ENCODE assay signal across 8 cellular contexts in genomic region chr4:83034630-83035494, GRCh38. TPM values are rescaled to one million over a fixed set of nuclear protein-coding genes. Genes with fewer than 3 reads are reported as not detected.
DNase-seq lines count a peak whose midpoint lies in the region; ATAC-seq and TF ChIP-seq lines count a peak whose summit lies in the region.

Gene COPS4 (plus strand): TSS chr4:83035183. CDS start chr4:83035225, 42 bp downstream.

- H2AFZ ChIP-seq in GM23338, result peak within 1 kb of the TSS; percentile 97

- peak; percentile 96 for DNase-seq in Daoy (ENCODE audit: low read depth)
- peak; percentile 99 for DNase-seq in GM23338 (ENCODE audit: low spot score)
- peak; percentile 100 for DNase-seq in LHCN-M2 (ENCODE audit: low read depth)
- DNase-seq in RPMI7951 (ENCODE audit: low read depth), result peak; percentile 100
- peak; percentile 95 for DNase-seq in activated T-helper 1 cell treated with anti-CD3 and anti-CD28 coated beads, Interleukin-12 subunit alpha, Interleukin-12 subunit beta, Interleukin-2, Interleukin-4 antibody, amounts not matched to agents 30 ng/mL and 10 ng/mL and 1 ng/mL, durations not matched to agents 14 hours and 24 hours and 36 hours (ENCODE audit: low spot score)
- DNase-seq in esophagus squamous epithelium (lab: John Stamatoyannopoulos, UW), result peak; percentile 89
- peak; percentile 100 for DNase-seq in myocyte (ENCODE audit: low read depth)
- peak; percentile 87 to 96 for DNase-seq in stimulated activated CD8-positive, alpha-beta memory T cell treated with anti-CD3 and anti-CD28 coated beads, Interleukin-7, amount 100 ng/mL, for 48 hours (ENCODE audit: extremely low read depth in 1 of 2, low read depth in 1 of 2)

- H3K27me3 ChIP-seq in GM23338 (ENCODE audit: insufficient read depth), result no peaks in the 10 kb centered on the region
- no peaks in the 10 kb centered on the region for H3K27me3 ChIP-seq in esophagus squamous epithelium

- H3K4me1 Mint-ChIP-seq in GM23338, result no peaks in the 10 kb centered on the region; the same call in 2 of the 3 replicates
- H3K4me1 Mint-ChIP-seq in activated T-helper 1 cell treated with anti-CD3 and anti-CD28 coated beads, Interleukin-12 subunit alpha, Interleukin-12 subunit beta, Interleukin-2, Interleukin-4 antibody, amounts not matched to agents 30 ng/mL and 10 ng/mL and 1 ng/mL, durations not matched to agents 14 hours and 24 hours and 36 hours (ENCODE audit: low read depth), result peaks cover 20% of the 10 kb centered on the region

- H3K36me3 ChIP-seq in GM23338 (ENCODE audit: insufficient read depth), result no peaks in the 10 kb centered on the region
- H3K36me3 ChIP-seq in esophagus squamous epithelium, result no peaks in the 10 kb centered on the region

- H3K27me3 Mint-ChIP-seq in GM23338 (ENCODE audit: insufficient read depth, low read depth, poor library complexity), result peaks cover 11% of the 10 kb centered on the region
- peaks cover 6% of the 10 kb centered on the region for H3K27me3 Mint-ChIP-seq in activated T-helper 1 cell treated with anti-CD3 and anti-CD28 coated beads, Interleukin-12 subunit alpha, Interleukin-12 subunit beta, Interleukin-2, Interleukin-4 antibody, amounts not matched to agents 30 ng/mL and 10 ng/mL and 1 ng/mL, durations not matched to agents 14 hours and 24 hours and 36 hours (ENCODE audit: insufficient read depth)

- H3K27ac ChIP-seq in GM23338 (ENCODE audit: low read depth) (peak within 1 kb of the TSS; percentile 96), esophagus squamous epithelium (peak within 1 kb of the TSS; percentile 87 to 93 (median 90))

- no peaks in the 10 kb centered on the region for H3K9me3 ChIP-seq in esophagus squamous epithelium

- H3K79me2 ChIP-seq in GM23338 (replicated peaks; ENCODE audit: insufficient read depth), result peaks cover 46% of the 10 kb centered on the region

- H3K9me2 ChIP-seq in GM23338 (ENCODE audit: insufficient read depth), result no peaks in the 10 kb centered on the region; the same call in 1 of the 2 replicates

- H3F3A ChIP-seq in GM23338 (replicated peaks; ENCODE audit: low read depth), result no peaks in the 10 kb centered on the region

- peak; percentile 99 for ATAC-seq in GM23338

- H3K4me3 ChIP-seq in GM23338 (peak within 1 kb of the TSS; percentile 89), esophagus squamous epithelium (peak within 1 kb of the TSS; percentile 57 to 79 (median 74))

- peak within 1 kb of the TSS; percentile 95 for H3K4me3 Mint-ChIP-seq in GM23338
- H3K4me3 Mint-ChIP-seq in activated T-helper 1 cell treated with anti-CD3 and anti-CD28 coated beads, Interleukin-12 subunit alpha, Interleukin-12 subunit beta, Interleukin-2, Interleukin-4 antibody, amounts not matched to agents 30 ng/mL and 10 ng/mL and 1 ng/mL, durations not matched to agents 14 hours and 24 hours and 36 hours, result peak within 1 kb of the TSS; percentile 98

- peak in 3 of 4 donors; percentile 12 to 71 (median 37) for TF ChIP-seq POLR2A in esophagus squamous epithelium (IDR thresholded peaks at IDR 0.05)

- intact Hi-C loops in activated T-helper 1 cell treated with anti-CD3 and anti-CD28 coated beads, Interleukin-12 subunit alpha, Interleukin-12 subunit beta, Interleukin-2, Interleukin-4 antibody, amounts not matched to agents 30 ng/mL and 10 ng/mL and 1 ng/mL, durations not matched to agents 14 hours and 24 hours and 36 hours (cut with micrococcal nuclease), result loop anchor here (1.0 to 10.0 kb wide), 16 partner anchors 22 to 750 kb away; partner anchors contain the start of genes ABRAXAS1, COQ2, ENOPH1 and HELQ
- intact Hi-C loops in esophagus squamous epithelium (cut with DNase I), result loop anchor here (10.0 kb wide), 1 partner anchor 130 kb away; the partner anchor contains the start of gene THAP9

- no peaks in the 10 kb centered on the region; the same call in none of the 2 replicates for H4K20me1 ChIP-seq in GM23338 (replicated peaks; ENCODE audit: insufficient read depth)

- no peaks in the 10 kb centered on the region; the same call in 2 of the 3 replicates for H3K9me3 Mint-ChIP-seq in GM23338
- no peaks in the 10 kb centered on the region for H3K9me3 Mint-ChIP-seq in activated T-helper 1 cell treated with anti-CD3 and anti-CD28 coated beads, Interleukin-12 subunit alpha, Interleukin-12 subunit beta, Interleukin-2, Interleukin-4 antibody, amounts not matched to agents 30 ng/mL and 10 ng/mL and 1 ng/mL, durations not matched to agents 14 hours and 24 hours and 36 hours

- peak within 1 kb of the TSS; percentile 99 for H3K4me2 ChIP-seq in GM23338

- H3K27ac Mint-ChIP-seq in GM23338, result peak within 1 kb of the TSS; percentile 98
- peak within 1 kb of the TSS; percentile 99 for H3K27ac Mint-ChIP-seq in activated T-helper 1 cell treated with anti-CD3 and anti-CD28 coated beads, Interleukin-12 subunit alpha, Interleukin-12 subunit beta, Interleukin-2, Interleukin-4 antibody, amounts not matched to agents 30 ng/mL and 10 ng/mL and 1 ng/mL, durations not matched to agents 14 hours and 24 hours and 36 hours

- no peaks in the 10 kb centered on the region for H3K36me3 Mint-ChIP-seq in GM23338 (ENCODE audit: low read depth)
- H3K36me3 Mint-ChIP-seq in activated T-helper 1 cell treated with anti-CD3 and anti-CD28 coated beads, Interleukin-12 subunit alpha, Interleukin-12 subunit beta, Interleukin-2, Interleukin-4 antibody, amounts not matched to agents 30 ng/mL and 10 ng/mL and 1 ng/mL, durations not matched to agents 14 hours and 24 hours and 36 hours (ENCODE audit: low read depth), result peaks cover 2% of the 10 kb centered on the region

- H3K4me1 ChIP-seq in GM23338 (ENCODE audit: insufficient read depth), result no peaks in the 10 kb centered on the region; the same call in 1 of the 2 replicates
- H3K4me1 ChIP-seq in esophagus squamous epithelium, result peaks cover 6 to 28% (median 15%) of the 10 kb centered on the region in 3 donors

- WGBS in esophagus squamous epithelium, 2 donors, result 1% methylated on average over 26 to 28 of the region's 39 CpGs

- peak; percentile 17 to 48; a peak in 3 of 4 replicates for TF ChIP-seq CTCF in GM23338 (conservative IDR thresholded peaks at IDR 0.05; ENCODE audit: low read depth in 2 of 2)
- TF ChIP-seq CTCF in esophagus squamous epithelium (IDR thresholded peaks at IDR 0.05), result peak; percentile 16 to 68 (median 58)

TF ChIP-seq in GM23338, 12 proteins besides CTCF, POLR2A, EP300 and RAD21 (continues in another document):
- TF ChIP-seq JUNB (IDR thresholded peaks at IDR 0.05; ENCODE audit: unreplicated experiment), result no peak
- TF ChIP-seq ETS1 (IDR thresholded peaks at IDR 0.05), result peak; percentile 68
- no peak for TF ChIP-seq STAT1 (IDR thresholded peaks at IDR 0.05; ENCODE audit: unreplicated experiment)
- TF ChIP-seq EZH2 (IDR thresholded peaks at IDR 0.05; ENCODE audit: low read depth, unreplicated experiment), result no peak
- peak; percentile 81 for TF ChIP-seq CREB1 (CRISPR knock-in tag; IDR thresholded peaks at IDR 0.05; ENCODE audit: low read depth)
- no peak for TF ChIP-seq EZH2phosphoT487 (IDR thresholded peaks at IDR 0.05; ENCODE audit: unreplicated experiment)
- no peak for TF ChIP-seq NANOG (IDR thresholded peaks at IDR 0.05; ENCODE audit: borderline replicate concordance)

RNA-seq across cellular contexts. Expression of gene COPS4, which starts in this region (rescaled TPM):
- 45.4 and 62.9 TPM in 2 replicates for total RNA-seq in Daoy (2014; rRNA removed; shearing (Covaris generic))
- total RNA-seq in GM23338 (2014; rRNA removed; shearing (Covaris generic)), result 34.2 and 46.6 TPM in 2 replicates
- 19.9 and 23.7 TPM in 2 replicates for polyA plus RNA-seq in GM23338 (2016; fragmentation: Nextera tagmentation; extraction: Ambion mirVana)
- total RNA-seq in LHCN-M2 (2014; rRNA removed), result 59.2 and 65.0 TPM in 2 replicates
- 46.8 TPM for polyA plus RNA-seq in LHCN-M2 (2012)
- 133 and 136 TPM in 2 replicates for total RNA-seq in RPMI7951 (2014; rRNA removed; shearing (Covaris generic))
- total RNA-seq in activated T-helper 1 cell treated with anti-CD3 and anti-CD28 coated beads, Interleukin-12 subunit alpha, Interleukin-12 subunit beta, Interleukin-2, Interleukin-4 antibody, amounts not matched to agents 30 ng/mL and 10 ng/mL and 1 ng/mL, durations not matched to agents 14 hours and 24 hours and 36 hours, result 35.8 and 38.8 TPM in 2 replicates
- 10 to 100 TPM; 22.5 to 56.8 (median 39.9) TPM for total RNA-seq in esophagus squamous epithelium
- 84.7 and 94.5 TPM in 2 replicates for total RNA-seq in myocyte
- polyA plus RNA-seq in myocyte (2012), result 36.7 TPM

Comparison
In these comparisons a context has a peak if more than half of its experiments do, and no peak if none do; other contexts are left out.
1. Peak in every context shown above with its lines: DNase-seq, ATAC-seq, H3K4me3 ChIP-seq and H3K27ac ChIP-seq.